25 cellular contexts compared by ENCODE assay signal in genomic region chr11:65866524-65867283, GRCh38. TPM values are rescaled to one million over a fixed set of nuclear protein-coding genes. Genes with fewer than 3 reads are reported as not detected.
DNase-seq lines count a peak whose midpoint lies in the region; ATAC-seq and TF ChIP-seq lines count a peak whose summit lies in the region.
"Had no signal": no experiment of that assay in that cellular context is flagged by ENCODE, and none has a peak within 500 bp of the region (broad histone marks: within the 10 kb centered on the region; RNA-seq: fewer than 3 reads in every experiment).

No MANE protein-coding gene starts in this region.

- ATAC-seq in WTC11 = no peak
- ATAC-seq: activated CD8-positive, alpha-beta T cell treated with anti-CD3 and anti-CD28 coated beads for 36 hours; esophagus mucosa; gastroesophageal sphincter had no signal

- peaks cover 37% of the 10 kb centered on the region for H3K27me3 Mint-ChIP-seq in WTC11 (ENCODE audit: low read depth)
- H3K27me3 Mint-ChIP-seq: activated CD8-positive, alpha-beta T cell treated with anti-CD3 and anti-CD28 coated beads for 36 hours had no signal

- no peak overlapping the region for H3K4ac ChIP-seq in mesendoderm (ENCODE audit: low read depth, low read length)

- H3K36me3 Mint-ChIP-seq in WTC11 = peaks cover 20% of the 10 kb centered on the region

- H4K5ac ChIP-seq in mesendoderm (ENCODE audit: low read length) = no peak overlapping the region

- no peak overlapping the region for H3K23ac ChIP-seq in mesendoderm (ENCODE audit: low read length)

- no peak overlapping the region for H2BK5ac ChIP-seq in mesendoderm (ENCODE audit: low read length)

- peaks cover 2% of the 10 kb centered on the region for H3K79me2 ChIP-seq in mesendoderm (ENCODE audit: control insufficient read depth, insufficient read depth, low read length)

- TF ChIP-seq CTCF in cardiac muscle cell (IDR thresholded peaks at IDR 0.05; ENCODE audit: low read depth, low read length) = no peak
- no peak for TF ChIP-seq CTCF in right atrium auricular region (IDR thresholded peaks at IDR 0.05)
- no peak for TF ChIP-seq CTCF in WTC11 (IDR thresholded peaks at IDR 0.05)
- TF ChIP-seq CTCF in uterus (IDR thresholded peaks at IDR 0.05) = no peak

- DNase-seq in cardiac muscle cell (ENCODE audit: low read depth in 1 of 2, low spot score in 1 of 2) (no peak), right atrium auricular region (ENCODE audit: low spot score) (no peak), WTC11 (ENCODE audit: low spot score) (no peak), mesendoderm (no peak), uterus (peak; percentile 15 to 16), SKM-1 (lab: John Stamatoyannopoulos, UW; ENCODE audit: unreplicated experiment) (no peak)
- no peak for DNase-seq in stimulated activated CD4-positive, alpha-beta T cell treated with anti-CD3 and anti-CD28 coated beads, Interleukin-4, amount 100 ng/mL, for 1 hour
- no peak for DNase-seq in activated CD4-positive, CD25-positive, alpha-beta regulatory T cell treated with anti-CD3 and anti-CD28 coated beads, Interleukin-2, amount 50 U/mL, for 72 hours
- DNase-seq: ACHN; activated naive CD4-positive, alpha-beta T cell; activated T-cell treated with anti-CD3 and anti-CD28 coated beads, Interleukin-2, amount 50 U/mL, for 1 hour; DMS153; effector CD8-positive, alpha-beta T cell; kidney glomerular epithelial cell; NCI-H1048; NCI-H2029; NCI-H446; PC-9 had no signal

- H3K79me1 ChIP-seq in mesendoderm (ENCODE audit: low read length) = peaks cover 8% of the 10 kb centered on the region

- H2BK120ac ChIP-seq in mesendoderm (ENCODE audit: low read depth, low read length) = no peak overlapping the region

- H3K56ac ChIP-seq in mesendoderm (ENCODE audit: low read length) = peak overlapping the region; percentile 15

- H4K8ac ChIP-seq in mesendoderm (ENCODE audit: low read depth, low read length) = no peak overlapping the region

- H3K27ac Mint-ChIP-seq in WTC11 = peak overlapping the region; percentile 34; the same call in 1 of the 2 replicates
- H3K27ac Mint-ChIP-seq: activated CD8-positive, alpha-beta T cell treated with anti-CD3 and anti-CD28 coated beads for 36 hours had no signal

- no peak overlapping the region for H3K4me2 ChIP-seq in mesendoderm (ENCODE audit: low read length)
- H3K4me2 ChIP-seq: PC-9 had no signal

- no peak overlapping the region for H3K18ac ChIP-seq in mesendoderm (ENCODE audit: low read length)

- H3K4me1 ChIP-seq in cardiac muscle cell (ENCODE audit: low read depth) = no peaks in the 10 kb centered on the region
- H3K4me1 ChIP-seq in right atrium auricular region = peaks cover 0 to 40% of the 10 kb centered on the region in 2 donors
- H3K4me1 ChIP-seq in mesendoderm (ENCODE audit: control insufficient read depth, low read depth, low read length) = no peaks in the 10 kb centered on the region
- H3K4me1 ChIP-seq in uterus = peaks cover 3 to 11% of the 10 kb centered on the region in 2 donors

- H3K4me1 Mint-ChIP-seq in WTC11 = peaks cover 12% of the 10 kb centered on the region

- no CpG with 5 or more reads among the region's 21 CpGs for WGBS in mesendoderm (ENCODE audit: extremely low coverage, insufficient coverage, low lambda C conversion rate)

- no peak overlapping the region for H3K9ac ChIP-seq in mesendoderm (ENCODE audit: low read length)

- H3K27ac ChIP-seq in cardiac muscle cell = peak overlapping the region; percentile 11
- no peak overlapping the region for H3K27ac ChIP-seq in right atrium auricular region
- peak overlapping the region; percentile 14 for H3K27ac ChIP-seq in mesendoderm (ENCODE audit: low read depth, low read length)
- no peak overlapping the region for H3K27ac ChIP-seq in uterus
- H3K27ac ChIP-seq: PC-9 had no signal

- H3K4me3 Mint-ChIP-seq in WTC11 = peak overlapping the region; percentile 88; the same call in 1 of the 2 replicates
- H3K4me3 Mint-ChIP-seq: activated CD8-positive, alpha-beta T cell treated with anti-CD3 and anti-CD28 coated beads for 36 hours; CD14-positive monocyte had no signal

- H2AK5ac ChIP-seq in mesendoderm (ENCODE audit: low read length) = no peak overlapping the region

- H3K9me3 Mint-ChIP-seq in WTC11 = no peaks in the 10 kb centered on the region
- H3K9me3 Mint-ChIP-seq: activated CD8-positive, alpha-beta T cell treated with anti-CD3 and anti-CD28 coated beads for 36 hours; nephron had no signal

- POLR2A ChIA-PET in WTC11 (lab: Charles Lee) = interaction anchor here (0.5 to 1.1 kb wide), 3 partner anchors 13 to 701 kb away, joined by 3 to 4 read pairs (median 3); partner anchors contain the start of gene FIBP

- CTCF ChIA-PET in WTC11 (lab: Charles Lee) = interaction anchor here (0.5 to 16.6 kb wide), 5 partner anchors 14 to 181 kb away, joined by 3 to 539 read pairs (median 4); partner anchors contain the start of genes CCDC85B and FIBP

- no peak for TF ChIP-seq POLR2A in uterus (IDR thresholded peaks at IDR 0.05)

- H3K27me3 ChIP-seq in cardiac muscle cell (no peaks in the 10 kb centered on the region), right atrium auricular region (no peaks in the 10 kb centered on the region), mesendoderm (ENCODE audit: insufficient read depth, low read length, poor library complexity) (no peaks in the 10 kb centered on the region), uterus (no peaks in the 10 kb centered on the region)
- H3K27me3 ChIP-seq: gastroesophageal sphincter had no signal

- H3K4me3 ChIP-seq in cardiac muscle cell = no peak overlapping the region
- H3K4me3 ChIP-seq in right atrium auricular region = no peak overlapping the region
- H3K4me3 ChIP-seq in mesendoderm (ENCODE audit: low read length) = no peak overlapping the region
- no peak overlapping the region for H3K4me3 ChIP-seq in uterus
- H3K4me3 ChIP-seq: gastroesophageal sphincter, PC-9 had no signal

- peaks cover 55% of the 10 kb centered on the region for H3K36me3 ChIP-seq in cardiac muscle cell
- H3K36me3 ChIP-seq in right atrium auricular region = peaks cover 75% of the 10 kb centered on the region
- H3K36me3 ChIP-seq in mesendoderm (ENCODE audit: control insufficient read depth, insufficient read depth, low read length) = peaks cover 10% of the 10 kb centered on the region
- H3K36me3 ChIP-seq in uterus = no peaks in the 10 kb centered on the region

- intact Hi-C loops in uterus (cut with DNase I; ENCODE audit: low total_unique reads) = no loop called here

- H2BK15ac ChIP-seq in mesendoderm (replicated peaks; ENCODE audit: low read depth) = no peak overlapping the region

- H3K9me3 ChIP-seq in cardiac muscle cell (ENCODE audit: low read depth) (no peaks in the 10 kb centered on the region), right atrium auricular region (no peaks in the 10 kb centered on the region), uterus (no peaks in the 10 kb centered on the region)
- H3K9me3 ChIP-seq: gastroesophageal sphincter had no signal

TF ChIP-seq in WTC11, 78 proteins besides CTCF, POLR2A, EP300 and RAD21:
- TF ChIP-seq NFATC4 (CRISPR knock-in tag; IDR thresholded peaks at IDR 0.05) (no peak), MXD4 (CRISPR knock-in tag; IDR thresholded peaks at IDR 0.05; ENCODE audit: borderline replicate concordance) (no peak)

RNA-seq across cellular contexts. Expression of gene EFEMP2, which starts 5.9 kb away (rescaled TPM):
- 138 and 161 TPM in 2 replicates for total RNA-seq in cardiac muscle cell
- polyA plus RNA-seq in cardiac muscle cell = 216 and 267 TPM in 2 replicates
- 100 to 1,000 TPM; 117 to 156 TPM for total RNA-seq in right atrium auricular region
- 14.2 to 17.9 TPM (median 17.8 TPM) in 3 replicates for total RNA-seq in WTC11 (2021)
- 9.1 TPM for polyA plus RNA-seq in mesendoderm (2013, experiment 1 of 2)
- 8.7 TPM for polyA plus RNA-seq in mesendoderm (2013, experiment 2 of 2)
- total RNA-seq in uterus = 100 to 1,000 TPM in 1 of 4 donors, 10 to 100 TPM in 3; 56.1 to 165 (median 87.3) TPM

RNA-seq across cellular contexts. Expression of gene MUS81, which starts 6.5 kb away (rescaled TPM):
- total RNA-seq in cardiac muscle cell (74.3 and 88.9 TPM in 2 replicates), right atrium auricular region (10 to 100 TPM; 23.4 to 26.3 TPM), WTC11 (2021) (44.9 to 45.9 TPM (median 45.1 TPM) in 3 replicates), uterus (100 to 1,000 TPM in 1 of 4 donors, 10 to 100 TPM in 3; 28.8 to 108 (median 75.0) TPM)
- 80.3 and 82.7 TPM in 2 replicates for polyA plus RNA-seq in cardiac muscle cell
- polyA plus RNA-seq in mesendoderm (2013, experiment 1 of 2) = 34.0 TPM
- 34.8 TPM for polyA plus RNA-seq in mesendoderm (2013, experiment 2 of 2)

RNA-seq across cellular contexts. Expression of gene CFL1, which starts 8.7 kb away (rescaled TPM):
- 974 and 1,709 TPM in 2 replicates for total RNA-seq in cardiac muscle cell
- 1,641 and 2,660 TPM in 2 replicates for polyA plus RNA-seq in cardiac muscle cell
- total RNA-seq in right atrium auricular region = 100 to 1,000 TPM; 365 to 493 TPM
- 1,014 to 1,073 TPM (median 1,031 TPM) in 3 replicates for total RNA-seq in WTC11 (2021)
- 1,253 TPM for polyA plus RNA-seq in mesendoderm (2013, experiment 1 of 2)
- polyA plus RNA-seq in mesendoderm (2013, experiment 2 of 2) = 1,244 TPM
- total RNA-seq in uterus = 100 to 1,000 TPM; 227 to 514 (median 399) TPM

RNA-seq across cellular contexts. Expression of gene CTSW, which starts 12.9 kb away (rescaled TPM):
- total RNA-seq in cardiac muscle cell = not detected in 2 replicates
- 0.60 TPM in 1 of 2 replicates, not detected in the other for polyA plus RNA-seq in cardiac muscle cell
- total RNA-seq in right atrium auricular region = 1 to 10 TPM in 1 of 2 donors, under 1 TPM in 1; 0.39 to 1.1 TPM
- total RNA-seq in WTC11 (2021) = 0.18 TPM in 1 of 3 replicates, not detected in the others
- polyA plus RNA-seq in mesendoderm (2013, experiment 1 of 2) = not detected
- not detected for polyA plus RNA-seq in mesendoderm (2013, experiment 2 of 2)
- total RNA-seq in uterus = 1 to 10 TPM in 1 of 4 donors, under 1 TPM in 1, not detected in 2; 0.62 to 3.6 TPM
- total RNA-seq: cerebellum, esophagus mucosa, PC-9, pulmonary artery endothelial cell had no signal

RNA-seq across cellular contexts. Expression of gene FIBP, which starts 21.6 kb away (rescaled TPM):
- total RNA-seq in cardiac muscle cell (140 and 220 TPM in 2 replicates), right atrium auricular region (10 to 100 TPM; 50.9 to 82.8 TPM), WTC11 (2021) (91.6 to 93.1 TPM (median 92.2 TPM) in 3 replicates), uterus (100 to 1,000 TPM in 1 of 4 donors, 10 to 100 TPM in 3; 39.7 to 239 (median 52.2) TPM)
- polyA plus RNA-seq in cardiac muscle cell = 143 and 199 TPM in 2 replicates
- 87.5 TPM for polyA plus RNA-seq in mesendoderm (2013, experiment 1 of 2)
- 89.2 TPM for polyA plus RNA-seq in mesendoderm (2013, experiment 2 of 2)

Comparison
In these comparisons a context has a peak if more than half of its experiments do, and no peak if none do; other contexts are left out.
1. H3K27ac ChIP-seq: peak in cardiac muscle cell (single experiment) and mesendoderm (single experiment); none in right atrium auricular region (0 of 2) and uterus (0 of 2).
2. DNase-seq: peak in uterus (2 of 2); none in cardiac muscle cell (0 of 2), right atrium auricular region (single experiment), WTC11 (single experiment), mesendoderm (single experiment), stimulated activated CD4-positive, alpha-beta T cell treated with anti-CD3 and anti-CD28 coated beads, Interleukin-4, amount 100 ng/mL, for 1 hour (single experiment), SKM-1 (single experiment) and activated CD4-positive, CD25-positive, alpha-beta regulatory T cell treated with anti-CD3 and anti-CD28 coated beads, Interleukin-2, amount 50 U/mL, for 72 hours (single experiment).